8 cellular contexts compared by ENCODE assay signal in the genomic region with DNA sequence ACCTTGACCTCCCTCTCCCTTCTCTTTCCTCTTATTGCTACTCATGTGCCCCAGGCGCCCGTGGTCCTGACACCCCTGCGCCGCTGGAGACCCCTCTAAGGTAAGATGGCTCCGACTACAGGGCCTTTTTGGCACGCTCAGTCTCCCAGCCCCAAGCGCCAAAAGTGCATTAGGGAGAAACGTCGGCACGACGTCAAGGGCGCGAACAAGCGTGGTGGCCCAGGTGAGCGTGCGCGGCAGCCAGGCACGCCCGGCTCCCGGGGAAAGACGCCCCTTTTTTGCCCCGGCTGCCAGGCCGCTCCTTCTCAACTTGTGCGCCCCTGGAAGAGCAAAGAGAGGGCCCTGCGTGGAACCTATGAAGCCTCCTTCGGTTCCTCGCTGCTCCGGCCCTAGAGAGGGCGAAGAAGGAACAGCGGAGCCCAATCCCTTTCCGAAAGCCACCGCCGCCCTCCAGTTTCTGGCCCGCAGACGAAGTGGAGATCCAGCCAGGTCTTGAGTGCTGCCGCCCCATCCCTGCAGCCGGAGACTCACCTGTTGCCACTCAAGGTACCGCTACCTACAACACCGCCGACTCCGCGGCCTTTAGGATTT. TPM values are rescaled to one million over a fixed set of nuclear protein-coding genes. Genes with fewer than 3 reads are reported as not detected.
DNase-seq lines count a peak whose midpoint lies in the region; ATAC-seq and TF ChIP-seq lines count a peak whose summit lies in the region.
"Not testable (repeated sequence)": the region's sequence is repeated elsewhere in the genome, so short reads cannot be mapped to it uniquely, and the experiment has no call there.

No MANE protein-coding gene starts in this region.

- H3K27ac ChIP-seq in CD4-positive, alpha-beta T cell (ENCODE audit: low read depth, low read length); neutrophil: not testable (repeated sequence)

- not testable (repeated sequence) for H3K4me1 Mint-ChIP-seq in CD4-positive, alpha-beta T cell (ENCODE audit: low read depth); activated B cell treated with CpG ODN at 0.5 μM for 24 hours

- not testable (repeated sequence) for DNase-seq in CD4-positive, alpha-beta T cell; activated B cell treated with CpG ODN at 0.5 μM for 24 hours; Right ventricle myocardium inferior (ENCODE audit: missing footprints)

- not testable (repeated sequence) for H3K9me3 ChIP-seq in CD4-positive, alpha-beta T cell (ENCODE audit: control insufficient read depth, low read length); neutrophil

- not testable (repeated sequence) for H3K4me3 Mint-ChIP-seq in CD4-positive, alpha-beta T cell; activated B cell treated with CpG ODN at 0.5 μM for 24 hours

- not testable (repeated sequence) for H3K4me1 ChIP-seq in neutrophil (ENCODE audit: control insufficient read depth in 1 of 2, insufficient read depth in 1 of 2, low read depth in 1 of 2, low read length in 1 of 2)

- CTCF ChIA-PET in CD4-positive, alpha-beta T cell (lab: Charles Lee); activated B cell treated with CpG ODN at 0.5 μM for 24 hours (lab: Charles Lee): not testable (repeated sequence)

- not testable (repeated sequence) for H3K27ac Mint-ChIP-seq in CD4-positive, alpha-beta T cell; activated B cell treated with CpG ODN at 0.5 μM for 24 hours

- not testable (repeated sequence) for H3K36me3 ChIP-seq in neutrophil

- peak overlapping the region; percentile 46 to 47 for H3K4me3 ChIP-seq in neutrophil (ENCODE audit: low read depth in 1 of 2, low read length in 1 of 2)

- H3K36me3 Mint-ChIP-seq in CD4-positive, alpha-beta T cell (ENCODE audit: low read depth); activated B cell treated with CpG ODN at 0.5 μM for 24 hours (ENCODE audit: low read depth): not testable (repeated sequence)

- H3K9me3 Mint-ChIP-seq in CD4-positive, alpha-beta T cell; activated B cell treated with CpG ODN at 0.5 μM for 24 hours: not testable (repeated sequence)

- H3K27me3 ChIP-seq in CD4-positive, alpha-beta T cell (ENCODE audit: control insufficient read depth, insufficient read depth, low read length); neutrophil: not testable (repeated sequence)

- peak; percentile 63 for ATAC-seq in CD4-positive, alpha-beta T cell (ENCODE audit: poor library complexity)
- ATAC-seq in GM19324 (IDR thresholded peaks at IDR 0.05; ENCODE audit: low FRiP score, unreplicated experiment): peak; percentile 45
- ATAC-seq in GM21723 (IDR thresholded peaks at IDR 0.05; ENCODE audit: unreplicated experiment): peak; percentile 54
- ATAC-seq in HG02943 (IDR thresholded peaks at IDR 0.05; ENCODE audit: low read depth, unreplicated experiment): peak; percentile 36
- ATAC-seq in HG03439 (IDR thresholded peaks at IDR 0.05; ENCODE audit: unreplicated experiment): peak; percentile 45
- ATAC-seq in activated B cell treated with CpG ODN at 0.5 μM for 24 hours (ENCODE audit: low read depth): peak; percentile 35
- peak; percentile 11 for ATAC-seq in Right ventricle myocardium inferior

- not testable (repeated sequence) for H3K27me3 Mint-ChIP-seq in CD4-positive, alpha-beta T cell; activated B cell treated with CpG ODN at 0.5 μM for 24 hours

- TF ChIP-seq CTCF in CD4-positive, alpha-beta T cell (IDR thresholded peaks at IDR 0.05); activated B cell treated with CpG ODN at 0.5 μM for 24 hours (IDR thresholded peaks at IDR 0.05); neutrophil (IDR thresholded peaks at IDR 0.05): not testable (repeated sequence)

- intact Hi-C loops in CD4-positive, alpha-beta T cell (cut with DNase I, micrococcal nuclease); activated B cell treated with CpG ODN at 0.5 μM for 24 hours (cut with micrococcal nuclease); Right ventricle myocardium inferior (cut with DNase I): not testable (repeated sequence)

- POLR2A ChIA-PET in CD4-positive, alpha-beta T cell (lab: Charles Lee); activated B cell treated with CpG ODN at 0.5 μM for 24 hours (lab: Charles Lee): not testable (repeated sequence)

RNA-seq across cellular contexts. Expression of gene ARL17B, which starts 0.3 kb away (rescaled TPM):
- total RNA-seq in CD4-positive, alpha-beta T cell: 10 to 100 TPM; 22.0 to 23.9 TPM
- total RNA-seq in activated B cell treated with CpG ODN at 0.5 μM for 24 hours (35.7 and 43.3 TPM in 2 replicates), Right ventricle myocardium inferior (14.9 TPM)

Comparison
In these comparisons a context has a peak if more than half of its experiments do, and no peak if none do; other contexts are left out.
1. ATAC-seq: peak in every context shown above with its lines; median percentile 63 in CD4-positive, alpha-beta T cell; 54 in GM21723; 45 in GM19324; 45 in HG03439; 36 in HG02943; 35 in activated B cell treated with CpG ODN at 0.5 μM for 24 hours; 11 in Right ventricle myocardium inferior.